Comparison of ENCODE assay signal across 7 cellular contexts in the genomic region with DNA sequence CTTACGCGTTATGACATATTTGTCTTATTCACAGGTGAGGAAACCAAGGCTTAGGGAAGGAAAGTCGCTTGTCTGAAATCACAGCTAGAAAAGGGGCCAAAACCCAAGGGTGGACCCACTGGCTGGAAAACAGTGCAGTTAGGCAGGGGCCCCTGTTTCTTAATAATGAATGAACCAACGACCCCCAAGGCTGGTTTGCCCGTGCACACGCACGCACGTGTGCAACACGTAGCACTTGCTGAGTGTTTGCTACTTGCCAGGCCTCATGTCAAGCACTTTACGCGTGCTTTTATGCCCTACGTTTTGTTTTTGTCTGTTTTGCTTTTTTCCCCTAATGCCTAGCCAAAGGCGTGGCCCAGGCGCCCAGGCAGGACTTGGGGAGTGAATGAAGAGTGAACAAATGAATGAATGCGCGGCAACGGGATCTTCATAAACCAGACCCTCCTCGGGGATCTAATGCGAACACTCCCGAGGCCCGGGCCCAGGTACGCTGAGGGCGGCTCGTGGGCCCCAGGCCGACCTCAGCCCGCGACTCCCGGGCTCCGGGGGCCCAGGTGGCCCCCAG. TPM values are rescaled to one million over a fixed set of nuclear protein-coding genes. Genes with fewer than 3 reads are reported as not detected.
DNase-seq lines count a peak whose midpoint lies in the region; ATAC-seq, FAIRE-seq and TF ChIP-seq lines count a peak whose summit lies in the region.

No MANE protein-coding gene starts in this region.

- H3K4me3 ChIP-seq in KMS-11 (IDR thresholded peaks at IDR 0.05; ENCODE audit: insufficient read depth, low read depth, low read length) (no peak overlapping the region), K562 (peak overlapping the region; percentile 99), liver (ENCODE audit: low read depth in 1 of 3, low read length in 3 of 3) (peak overlapping the region; percentile 84 to 98 (median 97)), thymus (ENCODE audit: low read length) (peak overlapping the region; percentile 98)

- FAIRE-seq in GM12891 (lab: Jason Lieb, UNC): peak; percentile 61
- FAIRE-seq in K562 (lab: Jason Lieb, UNC): peak; percentile 6

- no peak overlapping the region for H3K27ac ChIP-seq in KMS-11
- peak overlapping the region; percentile 90 for H3K27ac ChIP-seq in K562 (ENCODE audit: extremely low read depth, low read depth, low read length)
- H3K27ac ChIP-seq in liver (ENCODE audit: low read depth in 1 of 2, low read length in 2 of 2): peak overlapping the region in 1 of 2 donors; percentile 88
- H3K27ac ChIP-seq in thymus (ENCODE audit: low read depth): no peak overlapping the region

- H3K9me1 ChIP-seq in K562 (ENCODE audit: control insufficient read depth, insufficient read depth, low read length): peaks cover 2% of the 10 kb centered on the region

- H3K79me2 ChIP-seq in KMS-11 (ENCODE audit: insufficient read depth, low read depth): peaks cover 42% of the 10 kb centered on the region
- peaks cover 51% of the 10 kb centered on the region for H3K79me2 ChIP-seq in K562 (ENCODE audit: control insufficient read depth, insufficient read depth, low read length)

- in situ Hi-C loops in K562 (cut with MboI): no loop called here

- BruUV-seq in K562 (replicated peaks; lab: Mats Ljungman, UMichigan): TSS peak; percentile 96

- H2AFZ ChIP-seq in KMS-11 (ENCODE audit: low read depth) (peak overlapping the region; percentile 84), K562 (ENCODE audit: low read depth, low read length) (peak overlapping the region; percentile 96)

- no peaks in the 10 kb centered on the region for H3K9me3 ChIP-seq in K562 (replicated peaks; ENCODE audit: control insufficient read depth, insufficient read depth, low read depth, low read length)
- no peaks in the 10 kb centered on the region for H3K9me3 ChIP-seq in liver (ENCODE audit: control insufficient read depth in 4 of 4, low read length in 3 of 4)
- no peaks in the 10 kb centered on the region for H3K9me3 ChIP-seq in thymus (ENCODE audit: control insufficient read depth)

- H3K4me1 ChIP-seq in KMS-11 (ENCODE audit: low read depth, poor library complexity, severe bottlenecking) (peaks cover 29% of the 10 kb centered on the region), K562 (replicated peaks in 1 of 2; ENCODE audit: control insufficient read depth in 2 of 2, insufficient read depth in 2 of 2, low read length in 2 of 2) (peaks cover 25 to 30% of the 10 kb centered on the region in 2 experiments), liver (ENCODE audit: control insufficient read depth in 4 of 4, insufficient read depth in 4 of 4, low read length in 3 of 4) (peaks cover 10 to 30% (median 16%) of the 10 kb centered on the region in 4 donors), thymus (ENCODE audit: control insufficient read depth, insufficient read depth, low read length) (peaks cover 5% of the 10 kb centered on the region)

- CTCF ChIA-PET in K562 (lab: Yijun Ruan, JAX; ENCODE audit: low intra/inter-chr PET ratio): no interaction called here

- TF ChIP-seq EP300 in K562 (IDR thresholded peaks at IDR 0.05; ENCODE audit: low read length): no peak

- H3K9ac ChIP-seq in KMS-11 (peak overlapping the region; percentile 39; the same call in 1 of the 2 replicates), K562 (ENCODE audit: insufficient read depth in 1 of 2, low read depth in 2 of 2, low read length in 2 of 2) (peak overlapping the region; percentile 65 to 100), liver (ENCODE audit: low read depth in 1 of 2, low read length in 2 of 2) (peak overlapping the region in 1 of 2 donors; percentile 28)

- TF ChIP-seq POLR2A in GM12891 (IDR thresholded peaks at IDR 0.05; ENCODE audit: low read depth, low read length): no peak
- no peak for TF ChIP-seq POLR2A in K562 (conservative IDR thresholded peaks at IDR 0.05)

- no peak for TF ChIP-seq CTCF in KMS-11 (conservative IDR thresholded peaks at IDR 0.05; ENCODE audit: low read depth, low read length)
- no peak for TF ChIP-seq CTCF in K562 (IDR thresholded peaks at IDR 0.05 in 2 of 3, conservative IDR thresholded peaks at IDR 0.05 in 1 of 3; ENCODE audit: insufficient read depth in 2 of 3, low read depth in 1 of 3, low read length in 3 of 3)
- no peak for TF ChIP-seq CTCF in liver (IDR thresholded peaks at IDR 0.05; ENCODE audit: low read depth, low read length, missing input control)

- TF ChIP-seq RAD21 in K562 (CRISPR knock-in tag; conservative IDR thresholded peaks at IDR 0.05 in 1 of 2, IDR thresholded peaks at IDR 0.05 in 1 of 2) (no peak), liver (IDR thresholded peaks at IDR 0.05) (no peak)

- ATAC-seq in K562 (peak; percentile 40), HG03460 (IDR thresholded peaks at IDR 0.05; ENCODE audit: unreplicated experiment) (no peak)

- intact Hi-C loops in K562 (cut with micrococcal nuclease): no loop called here

- H3K36me3 ChIP-seq in KMS-11 (ENCODE audit: insufficient read depth): no peaks in the 10 kb centered on the region
- peaks cover 16% of the 10 kb centered on the region for H3K36me3 ChIP-seq in K562 (ENCODE audit: control insufficient read depth, insufficient read depth, low read length)
- H3K36me3 ChIP-seq in liver (ENCODE audit: control insufficient read depth in 4 of 4, insufficient read depth in 3 of 4, low read depth in 1 of 4, low read length in 3 of 4): no peaks in the 10 kb centered on the region
- no peaks in the 10 kb centered on the region for H3K36me3 ChIP-seq in thymus (ENCODE audit: control insufficient read depth, insufficient read depth)

- DNase-seq in GM12891 (ENCODE audit: insufficient read length, low spot score): no peak
- peak in 2 of 4 experiments; percentile 39 to 59 for DNase-seq in K562 (ENCODE audit: extremely low read depth in 1 of 4, low spot score in 3 of 4)
- no peak for DNase-seq in NCI-H446 treated with DMSO at 0.1 percent for 48 hours (lab: John Stamatoyannopoulos, UW)

- H3K4me2 ChIP-seq in KMS-11 (peak overlapping the region; percentile 75), K562 (ENCODE audit: insufficient read depth, low read length) (peak overlapping the region; percentile 95)

- peaks cover 39% of the 10 kb centered on the region for H4K20me1 ChIP-seq in KMS-11 (ENCODE audit: insufficient read depth)
- H4K20me1 ChIP-seq in K562 (replicated peaks; ENCODE audit: control insufficient read depth, insufficient read depth, low read length): peaks cover 28% of the 10 kb centered on the region

- no peaks in the 10 kb centered on the region for H3K27me3 ChIP-seq in KMS-11 (ENCODE audit: insufficient read depth, low read depth)
- H3K27me3 ChIP-seq in K562 (ENCODE audit: control insufficient read depth in 2 of 2, insufficient read depth in 2 of 2, low read length in 2 of 2): no peaks in the 10 kb centered on the region
- H3K27me3 ChIP-seq in liver (ENCODE audit: control insufficient read depth in 4 of 4, insufficient read depth in 4 of 4, low read length in 3 of 4): no peaks in the 10 kb centered on the region
- H3K27me3 ChIP-seq in thymus (ENCODE audit: control insufficient read depth, insufficient read depth): no peaks in the 10 kb centered on the region

- POLR2A ChIA-PET in K562 (lab: Yijun Ruan, JAX): interaction anchor here (1.6 kb wide), 1 partner anchor 11 kb away, joined by 16 read pairs; no protein-coding TSS in a partner anchor

- 15% methylated on average over 29 of the region's 29 CpGs for WGBS in K562 (ENCODE audit: insufficient coverage, low coverage, missing lambda C conversion rate)
- WGBS in liver: 26% methylated on average over 29 of the region's 29 CpGs
- 29% methylated on average over 29 of the region's 29 CpGs for WGBS in thymus

RNA-seq across cellular contexts. Expression of a gene that starts 0.6 kb away (rescaled TPM):
- 69.0 TPM for polyA plus RNA-seq in GM12891 (2012; ENCODE audit: low read depth, missing spikeins)
- total RNA-seq in K562 (2011; cell fraction: chromatin; rRNA removed; ENCODE audit: low replicate concordance): 154 and 338 TPM in 2 replicates
- total RNA-seq in K562 (2011; cell fraction: nucleolus; rRNA removed): 84.7 and 99.0 TPM in 2 replicates
- 165 and 228 TPM in 2 replicates for total RNA-seq in K562 (2011; cell fraction: nucleoplasm; rRNA removed)
- total RNA-seq in K562 (2014; rRNA removed) (78.1 and 96.9 TPM in 2 replicates), K562 (2014; rRNA removed; fragmentation: Illumina TruSeq; extraction: Trizol) (116 and 129 TPM in 2 replicates), K562 (2015; rRNA removed; fragmentation: Illumina TruSeq; extraction: Trizol) (113 and 121 TPM in 2 replicates), K562 (2021) (166 and 171 TPM in 2 replicates), liver (10 to 100 TPM; 40.8 to 43.3 TPM)
- polyA plus RNA-seq in K562 (2011; rRNA removed) (130 and 174 TPM in 2 replicates), K562 (2014; fragmentation: Illumina TruSeq; extraction: Trizol) (161 and 197 TPM in 2 replicates), K562 (2014; fragmentation: Nextera tagmentation; extraction: Ambion mirVana) (10 to 100 TPM; 61.7 to 61.9 TPM), K562 (2014; rRNA removed) (87.2 and 93.2 TPM in 2 replicates), liver (10 to 100 TPM; 28.2 to 46.1 TPM), thymus (44.7 TPM)
- polyA plus RNA-seq in K562 (2011; cell fraction: cytosol; rRNA removed): 147 and 220 TPM in 2 replicates
- polyA plus RNA-seq in K562 (2011; cell fraction: nucleus; rRNA removed): 170 and 240 TPM in 2 replicates
- polyA plus RNA-seq in K562 (2012): 98.9 and 130 TPM in 2 replicates
- polyA minus RNA-seq in K562 (2011; rRNA and poly(A)+ RNA removed): 228 and 275 TPM in 2 replicates
- 118 and 134 TPM in 2 replicates for polyA minus RNA-seq in K562 (2011; cell fraction: cytosol; rRNA and poly(A)+ RNA removed)
- 62.6 and 87.9 TPM in 2 replicates for polyA minus RNA-seq in K562 (2011; cell fraction: nucleus; rRNA and poly(A)+ RNA removed)

RNA-seq across cellular contexts. Expression of a gene that starts 50.9 kb away (rescaled TPM):
- 18.6 TPM for polyA plus RNA-seq in GM12891 (2012; ENCODE audit: low read depth, missing spikeins)
- total RNA-seq in K562 (2011; cell fraction: chromatin; rRNA removed; ENCODE audit: low replicate concordance): 52.2 and 130 TPM in 2 replicates
- total RNA-seq in K562 (2011; cell fraction: nucleolus; rRNA removed): 84.1 and 104 TPM in 2 replicates
- 79.9 and 86.4 TPM in 2 replicates for total RNA-seq in K562 (2011; cell fraction: nucleoplasm; rRNA removed)
- 30.6 and 40.4 TPM in 2 replicates for total RNA-seq in K562 (2014; rRNA removed)
- total RNA-seq in K562 (2014; rRNA removed; fragmentation: Illumina TruSeq; extraction: Trizol): 15.5 and 16.6 TPM in 2 replicates
- 18.5 and 21.1 TPM in 2 replicates for total RNA-seq in K562 (2015; rRNA removed; fragmentation: Illumina TruSeq; extraction: Trizol)
- 48.6 and 51.2 TPM in 2 replicates for total RNA-seq in K562 (2021)
- polyA plus RNA-seq in K562 (2011; rRNA removed): 25.6 and 34.8 TPM in 2 replicates
- 33.1 and 49.1 TPM in 2 replicates for polyA plus RNA-seq in K562 (2011; cell fraction: cytosol; rRNA removed)
- polyA plus RNA-seq in K562 (2011; cell fraction: nucleus; rRNA removed): 59.7 and 85.8 TPM in 2 replicates
- 22.4 and 33.6 TPM in 2 replicates for polyA plus RNA-seq in K562 (2012)
- 16.5 and 20.7 TPM in 2 replicates for polyA plus RNA-seq in K562 (2014; fragmentation: Illumina TruSeq; extraction: Trizol)
- 1 to 10 TPM; 2.1 to 2.5 TPM for polyA plus RNA-seq in K562 (2014; fragmentation: Nextera tagmentation; extraction: Ambion mirVana)
- polyA plus RNA-seq in K562 (2014; rRNA removed): 25.4 and 30.1 TPM in 2 replicates
- 31.9 and 39.3 TPM in 2 replicates for polyA minus RNA-seq in K562 (2011; rRNA and poly(A)+ RNA removed)
- 43.7 and 62.8 TPM in 2 replicates for polyA minus RNA-seq in K562 (2011; cell fraction: cytosol; rRNA and poly(A)+ RNA removed)
- 33.7 and 40.1 TPM in 2 replicates for polyA minus RNA-seq in K562 (2011; cell fraction: nucleus; rRNA and poly(A)+ RNA removed)
- 10 to 100 TPM; 20.9 to 53.6 TPM for total RNA-seq in liver
- polyA plus RNA-seq in liver: 10 to 100 TPM; 11.5 to 12.9 TPM
- 17.8 TPM for polyA plus RNA-seq in thymus
